In the genomic region with DNA sequence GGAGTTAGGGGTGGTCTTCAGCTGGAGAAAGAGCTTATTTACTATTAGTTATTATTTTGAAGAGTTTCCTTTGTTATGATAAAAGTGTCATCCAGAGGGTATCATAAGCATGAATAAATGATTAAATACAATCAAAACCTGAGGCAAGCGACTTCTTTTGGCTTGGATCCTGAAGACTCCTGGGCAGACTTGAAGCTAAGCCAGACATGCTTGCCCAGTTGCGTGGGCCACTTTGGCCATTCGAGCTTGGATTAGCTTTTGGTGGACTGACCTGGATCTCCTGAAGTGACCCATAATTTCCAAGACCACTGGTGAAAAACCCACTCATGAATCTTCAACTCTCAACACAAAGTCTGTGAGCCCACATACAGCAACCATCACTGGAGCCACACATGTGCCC, we compare ENCODE assay signal across 1 cellular context.
TF ChIP-seq lines count a peak whose summit lies in the region.

No MANE protein-coding gene starts in this region.

TF ChIP-seq in HepG2, 621 proteins besides CTCF, POLR2A, EP300 and RAD21:
- TF ChIP-seq, protein P1, sequence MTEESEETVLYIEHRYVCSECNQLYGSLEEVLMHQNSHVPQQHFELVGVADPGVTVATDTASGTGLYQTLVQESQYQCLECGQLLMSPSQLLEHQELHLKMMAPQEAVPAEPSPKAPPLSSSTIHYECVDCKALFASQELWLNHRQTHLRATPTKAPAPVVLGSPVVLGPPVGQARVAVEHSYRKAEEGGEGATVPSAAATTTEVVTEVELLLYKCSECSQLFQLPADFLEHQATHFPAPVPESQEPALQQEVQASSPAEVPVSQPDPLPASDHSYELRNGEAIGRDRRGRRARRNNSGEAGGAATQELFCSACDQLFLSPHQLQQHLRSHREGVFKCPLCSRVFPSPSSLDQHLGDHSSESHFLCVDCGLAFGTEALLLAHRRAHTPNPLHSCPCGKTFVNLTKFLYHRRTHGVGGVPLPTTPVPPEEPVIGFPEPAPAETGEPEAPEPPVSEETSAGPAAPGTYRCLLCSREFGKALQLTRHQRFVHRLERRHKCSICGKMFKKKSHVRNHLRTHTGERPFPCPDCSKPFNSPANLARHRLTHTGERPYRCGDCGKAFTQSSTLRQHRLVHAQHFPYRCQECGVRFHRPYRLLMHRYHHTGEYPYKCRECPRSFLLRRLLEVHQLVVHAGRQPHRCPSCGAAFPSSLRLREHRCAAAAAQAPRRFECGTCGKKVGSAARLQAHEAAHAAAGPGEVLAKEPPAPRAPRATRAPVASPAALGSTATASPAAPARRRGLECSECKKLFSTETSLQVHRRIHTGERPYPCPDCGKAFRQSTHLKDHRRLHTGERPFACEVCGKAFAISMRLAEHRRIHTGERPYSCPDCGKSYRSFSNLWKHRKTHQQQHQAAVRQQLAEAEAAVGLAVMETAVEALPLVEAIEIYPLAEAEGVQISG (CRISPR knock-in tag; IDR thresholded peaks at IDR 0.05): no peak
- TF ChIP-seq POLR2AphosphoS5 (IDR thresholded peaks at IDR 0.05; ENCODE audit: low read depth, low read length): no peak
- TF ChIP-seq, protein P2, sequence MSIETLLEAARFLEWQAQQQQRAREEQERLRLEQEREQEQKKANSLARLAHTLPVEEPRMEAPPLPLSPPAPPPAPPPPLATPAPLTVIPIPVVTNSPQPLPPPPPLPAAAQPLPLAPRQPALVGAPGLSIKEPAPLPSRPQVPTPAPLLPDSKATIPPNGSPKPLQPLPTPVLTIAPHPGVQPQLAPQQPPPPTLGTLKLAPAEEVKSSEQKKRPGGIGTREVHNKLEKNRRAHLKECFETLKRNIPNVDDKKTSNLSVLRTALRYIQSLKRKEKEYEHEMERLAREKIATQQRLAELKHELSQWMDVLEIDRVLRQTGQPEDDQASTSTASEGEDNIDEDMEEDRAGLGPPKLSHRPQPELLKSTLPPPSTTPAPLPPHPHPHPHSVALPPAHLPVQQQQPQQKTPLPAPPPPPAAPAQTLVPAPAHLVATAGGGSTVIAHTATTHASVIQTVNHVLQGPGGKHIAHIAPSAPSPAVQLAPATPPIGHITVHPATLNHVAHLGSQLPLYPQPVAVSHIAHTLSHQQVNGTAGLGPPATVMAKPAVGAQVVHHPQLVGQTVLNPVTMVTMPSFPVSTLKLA (IDR thresholded peaks at IDR 0.05): 0 out of 2 replicates have a peak, but pooled peaks have one; percentile 40
- 0 out of 2 replicates have a peak, but pooled peaks have one; percentile 6 for TF ChIP-seq HMG20A (CRISPR knock-in tag; IDR thresholded peaks at IDR 0.05; ENCODE audit: borderline replicate concordance)
TF ChIP-seq in HepG2: peak in this region for 2.
